19 cellular contexts compared by ENCODE assay signal in genomic region chr5:125002727-125003598, GRCh38.
DNase-seq lines count a peak whose midpoint lies in the region; ATAC-seq, FAIRE-seq and TF ChIP-seq lines count a peak whose summit lies in the region.
"Had no signal": no experiment of that assay in that cellular context is flagged by ENCODE, and none has a peak within 500 bp of the region (broad histone marks: within the 10 kb centered on the region; RNA-seq: fewer than 3 reads in every experiment).

No MANE protein-coding gene starts in this region.

- TF ChIP-seq CTCF in DND-41 (IDR thresholded peaks at IDR 0.05; ENCODE audit: borderline replicate concordance, extremely low read depth, low read length, poor library complexity, severe bottlenecking) (no peak), PC-3 (conservative IDR thresholded peaks at IDR 0.05; ENCODE audit: low read depth, low read length) (no peak), HepG2 (CRISPR knock-in tag; IDR thresholded peaks at IDR 0.05) (no peak)

- H3K79me2 ChIP-seq in DND-41 (ENCODE audit: insufficient read depth, low read length) (no peaks in the 10 kb centered on the region), PC-3 (ENCODE audit: low read length) (no peaks in the 10 kb centered on the region), HepG2 (ENCODE audit: insufficient read depth, low read length) (no peaks in the 10 kb centered on the region)

- no peak for TF ChIP-seq RAD21 in HepG2 (CRISPR knock-in tag; IDR thresholded peaks at IDR 0.05)

- H3K4me3 ChIP-seq in DND-41 (ENCODE audit: low read depth in 1 of 2, low read length in 2 of 2) (no peak overlapping the region), PC-3 (ENCODE audit: low read length) (no peak overlapping the region), HepG2 (replicated peaks in 1 of 3; ENCODE audit: insufficient read depth in 1 of 3, low read depth in 2 of 3, low read length in 3 of 3) (no peak overlapping the region), aorta (ENCODE audit: low read length in 2 of 2) (no peak overlapping the region)
- H3K4me3 ChIP-seq: mucosa of descending colon, right atrium auricular region had no signal

- TF ChIP-seq EP300 in HepG2 (IDR thresholded peaks at IDR 0.05; ENCODE audit: low read depth in 2 of 2, low read length in 2 of 2): no peak
- TF ChIP-seq EP300 in HepG2 (CRISPR knock-in tag; IDR thresholded peaks at IDR 0.05; ENCODE audit: borderline replicate concordance): no peak

- intact Hi-C loops in PC-3 (cut with micrococcal nuclease) (no loop called here), HepG2 (cut with micrococcal nuclease; ENCODE audit: unreplicated experiment) (no loop called here), aorta (cut with DNase I) (no loop called here)

- 0 out of 2 replicates have a peak overlapping the region, but pooled peaks have one; percentile 7 for H3K4me2 ChIP-seq in DND-41 (ENCODE audit: insufficient read depth, low read length)
- H3K4me2 ChIP-seq in PC-3 (ENCODE audit: low read length): no peak overlapping the region
- H3K4me2 ChIP-seq in HepG2 (ENCODE audit: low read depth, low read length): no peak overlapping the region

- H3F3A ChIP-seq in PC-3 (ENCODE audit: low read length, unreplicated experiment): no peaks in the 10 kb centered on the region

- no TSS peak for BruUV-seq in PC-3 (replicated peaks; lab: Mats Ljungman, UMichigan)
- BruUV-seq in HepG2 (replicated peaks; lab: Mats Ljungman, UMichigan): no TSS peak

- 37% methylated on average over 1 of the region's 1 CpG for WGBS in HepG2 (ENCODE audit: low lambda C conversion rate)
- 89 to 96% methylated on average over 1 of the region's 1 CpG for WGBS in aorta, 2 donors

- DNase-seq in DND-41 (peak; percentile 48), PC-3 (peak; percentile 21), iris pigment epithelial cell (ENCODE audit: low read depth) (peak; percentile 16), HepG2 (ENCODE audit: low spot score) (no peak), ureter (ENCODE audit: low spot score) (no peak), aorta (no peak)
- DNase-seq: activated T-cell treated with anti-CD3 and anti-CD28 coated beads for 4 hours; amygdala; DMS53; HCEC 1CT; mucosa of descending colon; NCI-H1436 treated with DMSO at 0.1 percent for 48 hours; NCI-H524; SHP77 treated with DMSO at 0.1 percent for 48 hours; stimulated activated CD4-positive, alpha-beta T cell treated with anti-CD3 and anti-CD28 coated beads, Interleukin-4, amount 100 ng/mL, for 1 hour; stimulated activated naive CD4-positive, alpha-beta T cell treated with Interleukin-2 at 50 U/mL for 16 hours had no signal

- H2AFZ ChIP-seq in DND-41 (ENCODE audit: low read depth, low read length) (no peak overlapping the region), PC-3 (ENCODE audit: low read length) (no peak overlapping the region), HepG2 (ENCODE audit: low read length) (no peak overlapping the region)

- POLR2A ChIA-PET in PC-3 (lab: Charles Lee; ENCODE audit: unreplicated experiment) (no interaction called here), HepG2 (lab: Yijun Ruan, JAX) (no interaction called here)

- H3K27me3 ChIP-seq in DND-41 (ENCODE audit: insufficient read depth, low read length, poor library complexity): no peaks in the 10 kb centered on the region
- no peaks in the 10 kb centered on the region for H3K27me3 ChIP-seq in PC-3 (ENCODE audit: low read length)
- no peaks in the 10 kb centered on the region for H3K27me3 ChIP-seq in HepG2 (ENCODE audit: control insufficient read depth in 1 of 2, insufficient read depth in 2 of 2, low read length in 2 of 2)
- no peaks in the 10 kb centered on the region for H3K27me3 ChIP-seq in aorta (ENCODE audit: control insufficient read depth in 1 of 2, insufficient read depth in 2 of 2, low read length in 1 of 2)
- H3K27me3 ChIP-seq: right atrium auricular region had no signal

- H3K36me3 ChIP-seq in DND-41 (ENCODE audit: insufficient read depth, low read length): no peaks in the 10 kb centered on the region
- H3K36me3 ChIP-seq in PC-3 (ENCODE audit: low read depth, low read length): no peaks in the 10 kb centered on the region
- H3K36me3 ChIP-seq in HepG2 (replicated peaks in 1 of 2; ENCODE audit: control insufficient read depth in 1 of 2, insufficient read depth in 2 of 2, low read length in 2 of 2): no peaks in the 10 kb centered on the region
- no peaks in the 10 kb centered on the region for H3K36me3 ChIP-seq in aorta (ENCODE audit: control insufficient read depth in 1 of 2, insufficient read depth in 2 of 2, low read length in 1 of 2)
- H3K36me3 ChIP-seq: right atrium auricular region had no signal

- in situ Hi-C loops in HepG2 (cut with HindIII; ENCODE audit: extremely low pct_ligation_motif_present, low pct_unique_long_range_greater_than_20kb): no loop called here

- H3K4me1 ChIP-seq in DND-41 (ENCODE audit: insufficient read depth, low read length) (peaks cover 81% of the 10 kb centered on the region), PC-3 (ENCODE audit: insufficient read depth, low read length) (no peaks in the 10 kb centered on the region), HepG2 (ENCODE audit: insufficient read depth, low read length) (no peaks in the 10 kb centered on the region), aorta (ENCODE audit: control insufficient read depth in 1 of 2, insufficient read depth in 2 of 2, low read length in 2 of 2) (no peaks in the 10 kb centered on the region)

- H3K9ac ChIP-seq in DND-41 (ENCODE audit: low read depth, low read length) (no peak overlapping the region), PC-3 (ENCODE audit: low read length) (no peak overlapping the region), HepG2 (ENCODE audit: insufficient read depth, low read depth, low read length) (no peak overlapping the region)

- no peaks in the 10 kb centered on the region for H3K9me2 ChIP-seq in PC-3 (replicated peaks; ENCODE audit: low read length)

- H3K9me3 ChIP-seq in DND-41 (ENCODE audit: insufficient read depth, low read length, severe bottlenecking) (no peaks in the 10 kb centered on the region), PC-3 (ENCODE audit: low read length) (no peaks in the 10 kb centered on the region), HepG2 (ENCODE audit: low read length) (no peaks in the 10 kb centered on the region), aorta (ENCODE audit: control insufficient read depth, low read length) (no peaks in the 10 kb centered on the region)
- H3K9me3 ChIP-seq: mucosa of descending colon, right atrium auricular region had no signal

- no peaks in the 10 kb centered on the region for H4K20me1 ChIP-seq in DND-41 (ENCODE audit: insufficient read depth, low read length)
- H4K20me1 ChIP-seq in PC-3 (ENCODE audit: low read length): no peaks in the 10 kb centered on the region
- H4K20me1 ChIP-seq in HepG2 (ENCODE audit: insufficient read depth, low read length): no peaks in the 10 kb centered on the region

- ATAC-seq in DND-41 (ENCODE audit: insufficient read depth, low read depth) (peak; percentile 62), HG03378 (IDR thresholded peaks at IDR 0.05; ENCODE audit: unreplicated experiment) (peak; percentile 37), PC-3 (no peak), HepG2 (no peak), HG03342 (IDR thresholded peaks at IDR 0.05; ENCODE audit: unreplicated experiment) (no peak), aorta (ENCODE audit: low FRiP score) (no peak)
- ATAC-seq: mucosa of descending colon had no signal

- CTCF ChIA-PET in PC-3 (lab: Charles Lee): interaction anchor here (0.6 kb wide), 1 partner anchor 1546 kb away, joined by 7 read pairs; no protein-coding TSS in a partner anchor
- CTCF ChIA-PET in HepG2 (lab: Yijun Ruan, JAX; ENCODE audit: low intra/inter-chr PET ratio, low total read pairs): no interaction called here

- H3K27ac ChIP-seq in DND-41 (ENCODE audit: low read length): peak overlapping the region; percentile 99
- H3K27ac ChIP-seq in PC-3 (ENCODE audit: low read length): no peak overlapping the region
- no peak overlapping the region for H3K27ac ChIP-seq in HepG2 (ENCODE audit: extremely low read length, insufficient read depth, low read length)
- H3K27ac ChIP-seq in aorta (ENCODE audit: low read depth in 1 of 2, low read length in 2 of 2): no peak overlapping the region
- H3K27ac ChIP-seq: right atrium auricular region had no signal

- FAIRE-seq in HepG2 (lab: Jason Lieb, UNC): no peak

- no peak for TF ChIP-seq POLR2A in HepG2 (IDR thresholded peaks at IDR 0.05; ENCODE audit: insufficient read depth in 1 of 2, low read depth in 2 of 2, low read length in 2 of 2)

TF ChIP-seq in HepG2, 621 proteins besides CTCF, POLR2A, EP300 and RAD21 (continues in another document):
- TF ChIP-seq KAT8 (CRISPR knock-in tag; IDR thresholded peaks at IDR 0.05) (no peak), YEATS2 (CRISPR knock-in tag; IDR thresholded peaks at IDR 0.05; ENCODE audit: borderline replicate concordance) (no peak), ZNF30 (CRISPR knock-in tag; IDR thresholded peaks at IDR 0.05) (no peak), CREB1 (IDR thresholded peaks at IDR 0.05) (no peak), CREB1 (CRISPR knock-in tag; IDR thresholded peaks at IDR 0.05) (no peak), ZNF781 (CRISPR knock-in tag; IDR thresholded peaks at IDR 0.05; ENCODE audit: borderline replicate concordance, not compliant biosample characterization) (no peak)
- TF ChIP-seq, protein P1, sequence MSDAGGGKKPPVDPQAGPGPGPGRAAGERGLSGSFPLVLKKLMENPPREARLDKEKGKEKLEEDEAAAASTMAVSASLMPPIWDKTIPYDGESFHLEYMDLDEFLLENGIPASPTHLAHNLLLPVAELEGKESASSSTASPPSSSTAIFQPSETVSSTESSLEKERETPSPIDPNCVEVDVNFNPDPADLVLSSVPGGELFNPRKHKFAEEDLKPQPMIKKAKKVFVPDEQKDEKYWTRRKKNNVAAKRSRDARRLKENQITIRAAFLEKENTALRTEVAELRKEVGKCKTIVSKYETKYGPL (CRISPR knock-in tag; IDR thresholded peaks at IDR 0.05): no peak

Comparison
In these comparisons a context has a peak if more than half of its experiments do, and no peak if none do; other contexts are left out.
1. ATAC-seq: peak in DND-41 (single experiment) and HG03378 (single experiment); none in PC-3 (single experiment), HepG2 (single experiment), HG03342 (single experiment) and aorta (single experiment).
2. DNase-seq: peak in DND-41 (single experiment), PC-3 (single experiment) and iris pigment epithelial cell (single experiment); none in HepG2 (single experiment), ureter (single experiment) and aorta (0 of 2).